ENCODE assay signal across 14 cellular contexts in genomic region chr13:75508002-75508548, GRCh38. TPM values are rescaled to one million over a fixed set of nuclear protein-coding genes. Genes with fewer than 3 reads are reported as not detected.
DNase-seq lines count a peak whose midpoint lies in the region; ATAC-seq, FAIRE-seq and TF ChIP-seq lines count a peak whose summit lies in the region.
"Had no signal": no experiment of that assay in that cellular context is flagged by ENCODE, and none has a peak within 500 bp of the region (broad histone marks: within the 10 kb centered on the region; RNA-seq: fewer than 3 reads in every experiment).

No MANE protein-coding gene starts in this region.

- no peak for TF ChIP-seq POLR2A in HepG2 (IDR thresholded peaks at IDR 0.05; ENCODE audit: insufficient read depth in 1 of 2, low read depth in 2 of 2, low read length in 2 of 2)

- H3K36me3 Mint-ChIP-seq in activated naive CD8-positive, alpha-beta T cell treated with anti-CD3 and anti-CD28 coated beads, Interleukin-2, amount 50 U/mL, for 24 hours (ENCODE audit: low read depth) = no peaks in the 10 kb centered on the region
- no peaks in the 10 kb centered on the region for H3K36me3 Mint-ChIP-seq in activated naive CD8-positive, alpha-beta T cell treated with anti-CD3 and anti-CD28 coated beads for 36 hours

- H3K9ac ChIP-seq in OCI-LY3 (ENCODE audit: low read length) (no peak overlapping the region), HepG2 (ENCODE audit: insufficient read depth, low read depth, low read length) (no peak overlapping the region)

- H2AFZ ChIP-seq in OCI-LY3 (ENCODE audit: low read depth, low read length) (no peak overlapping the region), HepG2 (ENCODE audit: low read length) (no peak overlapping the region)

- no peak for TF ChIP-seq EP300 in HepG2 (IDR thresholded peaks at IDR 0.05; ENCODE audit: low read depth in 2 of 2, low read length in 2 of 2)
- TF ChIP-seq EP300 in HepG2 (CRISPR knock-in tag; IDR thresholded peaks at IDR 0.05; ENCODE audit: borderline replicate concordance) = no peak

- no peak overlapping the region for H3K4me3 Mint-ChIP-seq in activated naive CD8-positive, alpha-beta T cell treated with anti-CD3 and anti-CD28 coated beads, Interleukin-2, amount 50 U/mL, for 24 hours
- H3K4me3 Mint-ChIP-seq in activated naive CD8-positive, alpha-beta T cell treated with anti-CD3 and anti-CD28 coated beads for 36 hours = no peak overlapping the region
- H3K4me3 Mint-ChIP-seq: CD4-positive, alpha-beta T cell had no signal

- peaks cover 62% of the 10 kb centered on the region for H3K4me1 ChIP-seq in OCI-LY3 (ENCODE audit: low read length)
- no peaks in the 10 kb centered on the region; the same call in 1 of the 2 replicates for H3K4me1 ChIP-seq in HepG2 (ENCODE audit: insufficient read depth, low read length)

- peaks cover 2% of the 10 kb centered on the region for H3K27me3 Mint-ChIP-seq in activated naive CD8-positive, alpha-beta T cell treated with anti-CD3 and anti-CD28 coated beads, Interleukin-2, amount 50 U/mL, for 24 hours
- peaks cover 3% of the 10 kb centered on the region for H3K27me3 Mint-ChIP-seq in activated naive CD8-positive, alpha-beta T cell treated with anti-CD3 and anti-CD28 coated beads for 36 hours
- H3K27me3 Mint-ChIP-seq: CD4-positive, alpha-beta T cell had no signal

- H3K4me2 ChIP-seq in OCI-LY3 (ENCODE audit: low read length) (peak overlapping the region; percentile 40), HepG2 (ENCODE audit: low read depth, low read length) (peak overlapping the region; percentile 76)

- no TSS peak for BruUV-seq in HepG2 (replicated peaks; lab: Mats Ljungman, UMichigan)

- CTCF ChIA-PET in HepG2 (lab: Yijun Ruan, JAX; ENCODE audit: low intra/inter-chr PET ratio, low total read pairs) = no interaction called here

- POLR2A ChIA-PET in HepG2 (lab: Yijun Ruan, JAX) = no interaction called here

- intact Hi-C loops in HepG2 (cut with micrococcal nuclease; ENCODE audit: unreplicated experiment) = no loop called here

- H3K27ac ChIP-seq in OCI-LY3 (ENCODE audit: low read length) (no peak overlapping the region), HepG2 (ENCODE audit: extremely low read length, insufficient read depth, low read length) (no peak overlapping the region)

- FAIRE-seq in HepG2 (lab: Jason Lieb, UNC) = no peak
- FAIRE-seq: GM12878 had no signal

- no peak overlapping the region for H3K4me3 ChIP-seq in OCI-LY3 (ENCODE audit: low read length)
- peak overlapping the region in 1 of 3 experiments; percentile 57; a peak in 1 of 6 replicates for H3K4me3 ChIP-seq in HepG2 (replicated peaks in 1 of 3; ENCODE audit: insufficient read depth in 1 of 3, low read depth in 2 of 3, low read length in 3 of 3)
- H3K4me3 ChIP-seq: GM12878 had no signal

- H3K9me3 ChIP-seq in OCI-LY3 (ENCODE audit: insufficient read depth, low read length) (no peaks in the 10 kb centered on the region), HepG2 (ENCODE audit: low read length) (no peaks in the 10 kb centered on the region)

- DNase-seq in activated naive CD8-positive, alpha-beta T cell treated with anti-CD3 and anti-CD28 coated beads, Interleukin-2, amount 50 U/mL, for 24 hours = no peak
- no peak for DNase-seq in activated naive CD8-positive, alpha-beta T cell treated with anti-CD3 and anti-CD28 coated beads for 36 hours
- no peak for DNase-seq in HepG2 (ENCODE audit: low spot score)
- DNase-seq in DMS 273 (lab: John Stamatoyannopoulos, UW; ENCODE audit: unreplicated experiment) = no peak
- DNase-seq in stimulated activated CD4-positive, alpha-beta T cell treated with anti-CD3 and anti-CD28 coated beads, Interleukin-2, amount 100 ng/mL, for 24 hours = no peak
- DNase-seq: 8988T; Calu3; CD4-positive, alpha-beta T cell; DMS79 had no signal

- H3K27me3 ChIP-seq in OCI-LY3 (ENCODE audit: low read depth, low read length) (peaks cover 14% of the 10 kb centered on the region), HepG2 (ENCODE audit: control insufficient read depth in 1 of 2, insufficient read depth in 2 of 2, low read length in 2 of 2) (no peaks in the 10 kb centered on the region; a peak in 2 of 5 replicates)

- peaks cover 3% of the 10 kb centered on the region for H3K4me1 Mint-ChIP-seq in activated naive CD8-positive, alpha-beta T cell treated with anti-CD3 and anti-CD28 coated beads, Interleukin-2, amount 50 U/mL, for 24 hours
- peaks cover 9% of the 10 kb centered on the region for H3K4me1 Mint-ChIP-seq in activated naive CD8-positive, alpha-beta T cell treated with anti-CD3 and anti-CD28 coated beads for 36 hours

- TF ChIP-seq RAD21 in HepG2 (CRISPR knock-in tag; IDR thresholded peaks at IDR 0.05) = no peak

- H4K20me1 ChIP-seq in OCI-LY3 (ENCODE audit: insufficient read depth, low read length) = no peaks in the 10 kb centered on the region
- no peaks in the 10 kb centered on the region for H4K20me1 ChIP-seq in HepG2 (ENCODE audit: insufficient read depth, low read length)

- H3K79me2 ChIP-seq in OCI-LY3 (ENCODE audit: low read length) (no peaks in the 10 kb centered on the region), HepG2 (ENCODE audit: insufficient read depth, low read length) (no peaks in the 10 kb centered on the region)

- H3K36me3 ChIP-seq in OCI-LY3 (replicated peaks; ENCODE audit: low read depth, low read length) (no peaks in the 10 kb centered on the region), HepG2 (replicated peaks in 1 of 2; ENCODE audit: control insufficient read depth in 1 of 2, insufficient read depth in 2 of 2, low read length in 2 of 2) (no peaks in the 10 kb centered on the region)

- TF ChIP-seq CTCF in OCI-LY3 (IDR thresholded peaks at IDR 0.05; ENCODE audit: low read depth, low read length) (no peak), HepG2 (CRISPR knock-in tag; IDR thresholded peaks at IDR 0.05) (no peak)

- 25% methylated on average over 2 of the region's 6 CpGs for WGBS in HepG2 (ENCODE audit: low lambda C conversion rate)

- H3K27ac Mint-ChIP-seq in activated naive CD8-positive, alpha-beta T cell treated with anti-CD3 and anti-CD28 coated beads, Interleukin-2, amount 50 U/mL, for 24 hours = no peak overlapping the region
- no peak overlapping the region for H3K27ac Mint-ChIP-seq in activated naive CD8-positive, alpha-beta T cell treated with anti-CD3 and anti-CD28 coated beads for 36 hours
- H3K27ac Mint-ChIP-seq: CD4-positive, alpha-beta T cell had no signal

- in situ Hi-C loops in HepG2 (cut with HindIII; ENCODE audit: extremely low pct_ligation_motif_present, low pct_unique_long_range_greater_than_20kb) = no loop called here

- no peaks in the 10 kb centered on the region for H3K9me3 Mint-ChIP-seq in activated naive CD8-positive, alpha-beta T cell treated with anti-CD3 and anti-CD28 coated beads, Interleukin-2, amount 50 U/mL, for 24 hours
- no peaks in the 10 kb centered on the region for H3K9me3 Mint-ChIP-seq in activated naive CD8-positive, alpha-beta T cell treated with anti-CD3 and anti-CD28 coated beads for 36 hours
- H3K9me3 Mint-ChIP-seq: CD4-positive, alpha-beta T cell had no signal

- ATAC-seq in activated naive CD8-positive, alpha-beta T cell treated with anti-CD3 and anti-CD28 coated beads, Interleukin-2, amount 50 U/mL, for 24 hours = peak; percentile 15
- ATAC-seq in HepG2 (peak; percentile 76), HG02678 (IDR thresholded peaks at IDR 0.05; ENCODE audit: unreplicated experiment) (no peak), GM21390 (IDR thresholded peaks at IDR 0.05; ENCODE audit: unreplicated experiment) (no peak)
- ATAC-seq: HCT116 had no signal

RNA-seq across cellular contexts. Expression of gene TBC1D4, which starts 26.1 kb away (rescaled TPM):
- total RNA-seq in activated naive CD8-positive, alpha-beta T cell treated with anti-CD3 and anti-CD28 coated beads for 36 hours = 10 to 100 TPM; 41.7 to 46.1 TPM
- 35.9 and 55.4 TPM in 2 replicates for total RNA-seq in HepG2 (2016; rRNA removed; fragmentation: Illumina TruSeq; extraction: Trizol)
- 9.8 and 11.6 TPM in 2 replicates for total RNA-seq in HepG2 (2016; cell fraction: cytosol; rRNA removed; fragmentation: Illumina TruSeq; extraction: Trizol; ENCODE audit: low read depth)
- 34.7 and 51.3 TPM in 2 replicates for total RNA-seq in HepG2 (2016; cell fraction: insoluble cytoplasmic fraction; rRNA removed; fragmentation: Illumina TruSeq; extraction: Trizol)
- total RNA-seq in HepG2 (2016; cell fraction: membrane; rRNA removed; fragmentation: Illumina TruSeq; extraction: Trizol) = 15.2 and 16.2 TPM in 2 replicates
- 40.3 and 42.3 TPM in 2 replicates for total RNA-seq in HepG2 (2016; cell fraction: nucleus; rRNA removed; fragmentation: Illumina TruSeq; extraction: Trizol)
- 61.0 and 64.4 TPM in 2 replicates for polyA plus RNA-seq in HepG2 (2011; rRNA removed)
- 51.3 and 56.0 TPM in 2 replicates for polyA plus RNA-seq in HepG2 (2011; cell fraction: cytosol; rRNA removed)
- 38.5 and 39.0 TPM in 2 replicates for polyA plus RNA-seq in HepG2 (2011; cell fraction: nucleus; rRNA removed)
- 34.3 and 36.4 TPM in 2 replicates for polyA plus RNA-seq in HepG2 (2012)
- 0.92 and 0.95 TPM in 2 replicates for polyA plus RNA-seq in HepG2 (2016; cell fraction: cytosol; fragmentation: Illumina TruSeq; extraction: Trizol; ENCODE audit: low read depth)
- 40.9 and 42.4 TPM in 2 replicates for polyA plus RNA-seq in HepG2 (2016; cell fraction: insoluble cytoplasmic fraction; fragmentation: Illumina TruSeq; extraction: Trizol; ENCODE audit: low read depth)
- 4.8 and 5.3 TPM in 2 replicates for polyA plus RNA-seq in HepG2 (2016; cell fraction: membrane; fragmentation: Illumina TruSeq; extraction: Trizol; ENCODE audit: low read depth)
- 33.6 TPM in 2 replicates for polyA plus RNA-seq in HepG2 (2016; cell fraction: nucleus; fragmentation: Illumina TruSeq; extraction: Trizol; ENCODE audit: insufficient read depth, low read depth)
- polyA minus RNA-seq in HepG2 (2011; rRNA and poly(A)+ RNA removed; ENCODE audit: low replicate concordance) = 53.3 and 125 TPM in 2 replicates
- polyA minus RNA-seq in HepG2 (2011; cell fraction: cytosol; rRNA and poly(A)+ RNA removed) = 88.0 and 94.2 TPM in 2 replicates
- 138 and 139 TPM in 2 replicates for polyA minus RNA-seq in HepG2 (2011; cell fraction: nucleus; rRNA and poly(A)+ RNA removed)

RNA-seq across cellular contexts. Expression of gene COMMD6, which starts 29.6 kb away (rescaled TPM):
- 10 to 100 TPM; 94.1 to 98.1 TPM for total RNA-seq in activated naive CD8-positive, alpha-beta T cell treated with anti-CD3 and anti-CD28 coated beads for 36 hours
- total RNA-seq in HepG2 (2016; rRNA removed; fragmentation: Illumina TruSeq; extraction: Trizol) = 97.0 and 110 TPM in 2 replicates
- 189 and 199 TPM in 2 replicates for total RNA-seq in HepG2 (2016; cell fraction: cytosol; rRNA removed; fragmentation: Illumina TruSeq; extraction: Trizol; ENCODE audit: low read depth)
- 92.2 and 119 TPM in 2 replicates for total RNA-seq in HepG2 (2016; cell fraction: insoluble cytoplasmic fraction; rRNA removed; fragmentation: Illumina TruSeq; extraction: Trizol)
- 218 and 223 TPM in 2 replicates for total RNA-seq in HepG2 (2016; cell fraction: membrane; rRNA removed; fragmentation: Illumina TruSeq; extraction: Trizol)
- 34.9 and 44.4 TPM in 2 replicates for total RNA-seq in HepG2 (2016; cell fraction: nucleus; rRNA removed; fragmentation: Illumina TruSeq; extraction: Trizol)
- 163 and 164 TPM in 2 replicates for polyA plus RNA-seq in HepG2 (2011; rRNA removed)
- 22.4 and 31.7 TPM in 2 replicates for polyA plus RNA-seq in HepG2 (2011; cell fraction: cytosol; rRNA removed)
- 6.4 and 12.7 TPM in 2 replicates for polyA plus RNA-seq in HepG2 (2011; cell fraction: nucleus; rRNA removed)
- polyA plus RNA-seq in HepG2 (2012) = 161 TPM in 2 replicates
- 256 and 272 TPM in 2 replicates for polyA plus RNA-seq in HepG2 (2016; cell fraction: cytosol; fragmentation: Illumina TruSeq; extraction: Trizol; ENCODE audit: low read depth)
- 122 and 128 TPM in 2 replicates for polyA plus RNA-seq in HepG2 (2016; cell fraction: insoluble cytoplasmic fraction; fragmentation: Illumina TruSeq; extraction: Trizol; ENCODE audit: low read depth)
- 231 and 243 TPM in 2 replicates for polyA plus RNA-seq in HepG2 (2016; cell fraction: membrane; fragmentation: Illumina TruSeq; extraction: Trizol; ENCODE audit: low read depth)
- 58.8 and 75.2 TPM in 2 replicates for polyA plus RNA-seq in HepG2 (2016; cell fraction: nucleus; fragmentation: Illumina TruSeq; extraction: Trizol; ENCODE audit: insufficient read depth, low read depth)
- polyA minus RNA-seq in HepG2 (2011; rRNA and poly(A)+ RNA removed; ENCODE audit: low replicate concordance) = 19.3 and 31.6 TPM in 2 replicates
- 7.7 and 9.1 TPM in 2 replicates for polyA minus RNA-seq in HepG2 (2011; cell fraction: cytosol; rRNA and poly(A)+ RNA removed)
- 8.2 and 11.2 TPM in 2 replicates for polyA minus RNA-seq in HepG2 (2011; cell fraction: nucleus; rRNA and poly(A)+ RNA removed)

RNA-seq across cellular contexts. Expression of gene UCHL3, which starts 41.5 kb away (rescaled TPM):
- total RNA-seq in activated naive CD8-positive, alpha-beta T cell treated with anti-CD3 and anti-CD28 coated beads for 36 hours = 10 to 100 TPM; 44.7 to 48.0 TPM
- 93.3 and 123 TPM in 2 replicates for total RNA-seq in HepG2 (2016; rRNA removed; fragmentation: Illumina TruSeq; extraction: Trizol)
- 82.5 and 87.8 TPM in 2 replicates for total RNA-seq in HepG2 (2016; cell fraction: cytosol; rRNA removed; fragmentation: Illumina TruSeq; extraction: Trizol; ENCODE audit: low read depth)
- total RNA-seq in HepG2 (2016; cell fraction: insoluble cytoplasmic fraction; rRNA removed; fragmentation: Illumina TruSeq; extraction: Trizol) = 92.3 and 138 TPM in 2 replicates
- total RNA-seq in HepG2 (2016; cell fraction: membrane; rRNA removed; fragmentation: Illumina TruSeq; extraction: Trizol) = 68.3 and 73.9 TPM in 2 replicates
- 37.1 and 40.3 TPM in 2 replicates for total RNA-seq in HepG2 (2016; cell fraction: nucleus; rRNA removed; fragmentation: Illumina TruSeq; extraction: Trizol)
- polyA plus RNA-seq in HepG2 (2011; rRNA removed) = 31.1 and 36.2 TPM in 2 replicates
- polyA plus RNA-seq in HepG2 (2011; cell fraction: cytosol; rRNA removed) = 15.7 and 23.5 TPM in 2 replicates
- 4.5 and 6.3 TPM in 2 replicates for polyA plus RNA-seq in HepG2 (2011; cell fraction: nucleus; rRNA removed)
- 33.4 and 35.9 TPM in 2 replicates for polyA plus RNA-seq in HepG2 (2012)
- polyA plus RNA-seq in HepG2 (2016; cell fraction: cytosol; fragmentation: Illumina TruSeq; extraction: Trizol; ENCODE audit: low read depth) = 60.9 and 71.4 TPM in 2 replicates
- 138 and 144 TPM in 2 replicates for polyA plus RNA-seq in HepG2 (2016; cell fraction: insoluble cytoplasmic fraction; fragmentation: Illumina TruSeq; extraction: Trizol; ENCODE audit: low read depth)
- 57.9 and 64.7 TPM in 2 replicates for polyA plus RNA-seq in HepG2 (2016; cell fraction: membrane; fragmentation: Illumina TruSeq; extraction: Trizol; ENCODE audit: low read depth)
- 53.6 and 63.6 TPM in 2 replicates for polyA plus RNA-seq in HepG2 (2016; cell fraction: nucleus; fragmentation: Illumina TruSeq; extraction: Trizol; ENCODE audit: insufficient read depth, low read depth)
- polyA minus RNA-seq in HepG2 (2011; rRNA and poly(A)+ RNA removed; ENCODE audit: low replicate concordance) = 2.7 and 5.8 TPM in 2 replicates
- polyA minus RNA-seq in HepG2 (2011; cell fraction: cytosol; rRNA and poly(A)+ RNA removed) = 10.5 and 16.3 TPM in 2 replicates
- 10.6 and 12.6 TPM in 2 replicates for polyA minus RNA-seq in HepG2 (2011; cell fraction: nucleus; rRNA and poly(A)+ RNA removed)

Comparison
In these comparisons a context has a peak if more than half of its experiments do, and no peak if none do; other contexts are left out.
1. ATAC-seq: peak in activated naive CD8-positive, alpha-beta T cell treated with anti-CD3 and anti-CD28 coated beads, Interleukin-2, amount 50 U/mL, for 24 hours (single experiment) and HepG2 (single experiment); none in HG02678 (single experiment) and GM21390 (single experiment).